In the genomic region with DNA sequence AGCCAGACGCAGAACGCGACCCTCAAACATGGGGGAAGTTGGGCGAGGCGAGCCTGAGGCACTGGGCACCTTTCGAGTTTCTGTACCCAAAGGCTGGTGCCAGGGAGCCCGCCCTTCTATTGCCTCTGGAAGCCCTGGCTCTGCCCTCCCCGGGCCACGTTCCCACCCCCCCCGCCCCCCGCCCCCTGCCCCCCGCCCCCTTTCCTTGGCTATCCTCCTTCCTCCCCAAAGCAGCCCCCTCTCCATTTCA, we compare ENCODE assay signal across 8 cellular contexts. TPM values are rescaled to one million over a fixed set of nuclear protein-coding genes. Genes with fewer than 3 reads are reported as not detected.
DNase-seq lines count a peak whose midpoint lies in the region; ATAC-seq and TF ChIP-seq lines count a peak whose summit lies in the region.

No MANE protein-coding gene starts in this region.

- H3K27ac Mint-ChIP-seq in glutamatergic neuron (ENCODE audit: unreplicated experiment): no peak overlapping the region

- no peaks in the 10 kb centered on the region for H3K27me3 ChIP-seq in gastrocnemius medialis

- H3K4me3 Mint-ChIP-seq in glutamatergic neuron (ENCODE audit: unreplicated experiment): peak overlapping the region; percentile 88

- in situ Hi-C loops in gastrocnemius medialis (cut with MboI; ENCODE audit: low sequenced_read_pairs in 4 of 4): no loop called here

- no peaks in the 10 kb centered on the region for H3K36me3 ChIP-seq in HEK293 (ENCODE audit: control insufficient read depth in 2 of 2, insufficient read depth in 1 of 2, low read length in 2 of 2)
- H3K36me3 ChIP-seq in gastrocnemius medialis: no peaks in the 10 kb centered on the region

- H3K9me3 Mint-ChIP-seq in glutamatergic neuron (ENCODE audit: unreplicated experiment): peaks cover 5% of the 10 kb centered on the region

- POLR2A ChIA-PET in HEK293 (lab: Yijun Ruan, JAX): interaction anchor here (0.8 to 1.8 kb wide), 3 partner anchors 12 to 44 kb away, joined by 3 to 8 read pairs (median 6); a partner anchor contains a TSS

- TF ChIP-seq POLR2A in gastrocnemius medialis (IDR thresholded peaks at IDR 0.05): no peak

- H3K4me1 ChIP-seq in HEK293 (ENCODE audit: control insufficient read depth, insufficient read depth, low read length): peaks cover 13% of the 10 kb centered on the region
- peaks cover 21 to 37% of the 10 kb centered on the region in 2 donors for H3K4me1 ChIP-seq in gastrocnemius medialis

- intact Hi-C loops in gastrocnemius medialis (cut with DNase I; ENCODE audit: low total_unique reads): loop anchor here (1.0 to 10.0 kb wide), 8 partner anchors 18 to 1494 kb away; a partner anchor contains a TSS

- H3K27ac ChIP-seq in HEK293 (ENCODE audit: extremely low read depth, low read depth, low read length): peak overlapping the region; percentile 83
- peak overlapping the region; percentile 100 for H3K27ac ChIP-seq in VCaP
- H3K27ac ChIP-seq in gastrocnemius medialis: peak overlapping the region; percentile 95 to 99 (median 98)

- peaks cover 9% of the 10 kb centered on the region for H3K27me3 Mint-ChIP-seq in glutamatergic neuron (ENCODE audit: unreplicated experiment)

- TF ChIP-seq CTCF in HEK293 (tag by site-specific recombination; IDR thresholded peaks at IDR 0.05) (no peak), VCaP (conservative IDR thresholded peaks at IDR 0.05) (no peak), glutamatergic neuron (IDR thresholded peaks at IDR 0.05; ENCODE audit: partially characterized antibody, unreplicated experiment) (no peak), gastrocnemius medialis (IDR thresholded peaks at IDR 0.05 in 4 of 5, conservative IDR thresholded peaks at IDR 0.05 in 1 of 5) (no peak)

- H3K9me3 ChIP-seq in HEK293 (ENCODE audit: control insufficient read depth, insufficient read depth, low read depth, low read length): no peaks in the 10 kb centered on the region
- H3K9me3 ChIP-seq in gastrocnemius medialis: no peaks in the 10 kb centered on the region

- DNase-seq in glutamatergic neuron: no peak
- DNase-seq in gastrocnemius medialis: no peak
- DNase-seq in NCI-H1436 (lab: John Stamatoyannopoulos, UW): no peak
- no peak for DNase-seq in pons (ENCODE audit: low spot score)
- DNase-seq in OCI-M1 (lab: John Stamatoyannopoulos, UW): no peak

- CTCF ChIA-PET in HEK293 (lab: Yijun Ruan, JAX): interaction anchor here (0.7 to 8.9 kb wide), 13 partner anchors 13 to 441 kb away, joined by 3 to 55 read pairs (median 8); a partner anchor contains a TSS

- peaks cover 7% of the 10 kb centered on the region for H3K4me1 Mint-ChIP-seq in glutamatergic neuron (ENCODE audit: low read depth, unreplicated experiment)

- H3K36me3 Mint-ChIP-seq in glutamatergic neuron (ENCODE audit: unreplicated experiment): no peaks in the 10 kb centered on the region

- ATAC-seq in gastrocnemius medialis (no peak), HG03135 (IDR thresholded peaks at IDR 0.05; ENCODE audit: unreplicated experiment) (no peak)

- H3K4me3 ChIP-seq in HEK293 (ENCODE audit: low read depth, low read length): peak overlapping the region; percentile 50
- H3K4me3 ChIP-seq in gastrocnemius medialis: peak overlapping the region; percentile 83 to 99 (median 94)

TF ChIP-seq in HEK293, 187 proteins besides CTCF, POLR2A, EP300 and RAD21:
- TF ChIP-seq KLF8 (tag by site-specific recombination; IDR thresholded peaks at IDR 0.05) (no peak), SCRT1 (tag by site-specific recombination; IDR thresholded peaks at IDR 0.05; ENCODE audit: borderline replicate concordance) (no peak), ZNF211 (tag by site-specific recombination; IDR thresholded peaks at IDR 0.05; ENCODE audit: low read depth) (no peak), ZNF549 (tag by site-specific recombination; IDR thresholded peaks at IDR 0.05) (no peak), ZNF121 (tag by site-specific recombination; IDR thresholded peaks at IDR 0.05) (no peak), ZNF530 (tag by site-specific recombination; IDR thresholded peaks at IDR 0.05; ENCODE audit: low read depth) (no peak), ZNF600 (tag by site-specific recombination; IDR thresholded peaks at IDR 0.05) (no peak)
TF ChIP-seq in HEK293: peak in this region for 0.

RNA-seq across cellular contexts. Expression of a gene that starts 2.2 kb away (rescaled TPM):
- total RNA-seq in glutamatergic neuron (ENCODE audit: unreplicated experiment): 8.1 TPM
- total RNA-seq in gastrocnemius medialis: 100 to 1,000 TPM in 1 of 4 donors, 10 to 100 TPM in 3; 61.3 to 100 (median 73.1) TPM

RNA-seq across cellular contexts. Expression of a gene that starts 7.0 kb away (rescaled TPM):
- total RNA-seq in glutamatergic neuron (ENCODE audit: unreplicated experiment): 1.3 TPM
- total RNA-seq in gastrocnemius medialis: not detected

RNA-seq across cellular contexts. Expression of a gene that starts 17.3 kb away (rescaled TPM):
- total RNA-seq in glutamatergic neuron (ENCODE audit: unreplicated experiment) (68.8 TPM), gastrocnemius medialis (10 to 100 TPM; 26.6 to 36.8 (median 31.7) TPM)

RNA-seq across cellular contexts. Expression of a gene that starts 25.9 kb away (rescaled TPM):
- total RNA-seq in glutamatergic neuron (ENCODE audit: unreplicated experiment): 22.8 TPM
- 10 to 100 TPM in 1 of 4 donors, 1 to 10 TPM in 3; 3.6 to 15.7 (median 7.9) TPM for total RNA-seq in gastrocnemius medialis

RNA-seq across cellular contexts. Expression of a gene that starts 29.9 kb away (rescaled TPM):
- total RNA-seq in glutamatergic neuron (ENCODE audit: unreplicated experiment) (155 TPM), gastrocnemius medialis (100 to 1,000 TPM in 1 of 4 donors, 10 to 100 TPM in 3; 27.4 to 135 (median 54.9) TPM)
